22 cellular contexts compared by ENCODE assay signal in genomic region chr20:60977896-60978295, GRCh38.
"Had no signal": no experiment of that assay in that cellular context is flagged by ENCODE, and none has a peak within 500 bp of the region (broad histone marks: within the 10 kb centered on the region; RNA-seq: fewer than 3 reads in every experiment).

No MANE protein-coding gene starts in this region.

- H3K36me3 ChIP-seq: prostate gland had no signal

- H3K27me3 ChIP-seq: body of pancreas had no signal

- DNase-seq: activated CD4-positive, alpha-beta T cell treated with anti-CD3 and anti-CD28 coated beads for 48 hours; activated CD8-positive, alpha-beta T cell treated with anti-CD3 and anti-CD28 coated beads for 36 hours; activated gamma-delta T cell treated with Interleukin-2 at 50 U/mL for 16 hours; activated T-cell treated with anti-CD3 and anti-CD28 coated beads, Interleukin-2, amount 50 U/mL, for 48 hours; amniotic stem cell; body of pancreas; central memory CD4-positive, alpha-beta T cell; cortex of kidney; effector CD8-positive, alpha-beta T cell; foreskin fibroblast; glutamatergic neuron; mesendoderm; right cardiac atrium; small intestine; stimulated activated CD4-positive, alpha-beta T cell treated with anti-CD3 and anti-CD28 coated beads, Interleukin-4, amount 100 ng/mL, for 24 hours; stimulated activated naive CD4-positive, alpha-beta T cell; substantia nigra; T-helper 2 cell had no signal

- H3K4me3 ChIP-seq: body of pancreas, prostate gland had no signal

- H3K36me3 Mint-ChIP-seq: activated naive CD8-positive, alpha-beta T cell; type B pancreatic cell had no signal

- H3K4me1 ChIP-seq: body of pancreas, prostate gland had no signal

- H3K4me1 Mint-ChIP-seq: WTC11 had no signal

- H3K27ac ChIP-seq: body of pancreas, prostate gland had no signal

- H3K9me3 ChIP-seq: prostate gland had no signal

- H3K27ac Mint-ChIP-seq: activated CD8-positive, alpha-beta T cell treated with anti-CD3 and anti-CD28 coated beads for 36 hours; activated naive CD8-positive, alpha-beta T cell; type B pancreatic cell; WTC11 had no signal

- H3K4me3 Mint-ChIP-seq: activated CD8-positive, alpha-beta T cell treated with anti-CD3 and anti-CD28 coated beads for 36 hours; activated naive CD8-positive, alpha-beta T cell; type B pancreatic cell; WTC11 had no signal

- ATAC-seq: activated CD8-positive, alpha-beta T cell treated with anti-CD3 and anti-CD28 coated beads for 36 hours; body of pancreas; right cardiac atrium; WTC11 had no signal
